28 cellular contexts compared by ENCODE assay signal in the genomic region with DNA sequence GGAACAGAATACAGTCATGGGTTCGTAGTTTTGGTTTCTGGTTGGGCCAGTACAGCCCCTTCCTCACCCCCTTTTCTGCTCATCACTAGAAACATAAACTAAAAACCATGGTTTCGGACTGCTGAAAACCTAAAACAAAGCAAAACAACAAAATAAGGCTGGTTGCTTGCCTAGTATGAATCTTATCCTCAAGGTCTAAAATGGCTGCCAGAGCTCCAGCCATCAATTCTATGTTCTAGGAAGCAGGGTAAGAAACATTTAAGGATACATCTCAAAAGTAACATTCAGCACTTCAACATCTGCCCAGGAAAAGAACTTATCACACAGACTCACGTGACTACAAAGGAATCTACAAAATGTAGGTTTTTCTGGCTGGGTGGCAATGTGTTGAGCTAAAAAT.
"Had no signal": no experiment of that assay in that cellular context is flagged by ENCODE, and none has a peak within 500 bp of the region (broad histone marks: within the 10 kb centered on the region; RNA-seq: fewer than 3 reads in every experiment).

No MANE protein-coding gene starts in this region.

- H3K27me3 ChIP-seq: neutrophil, pancreas, right lobe of liver, sigmoid colon, suprapubic skin, testis, tibial artery, transverse colon, upper lobe of left lung, vagina had no signal

- H3K9me3 Mint-ChIP-seq: nephron had no signal

- FAIRE-seq: pancreas, small intestine, urothelium cell line had no signal

- DNase-seq: naive thymus-derived CD4-positive, alpha-beta T cell; natural killer cell; nucleus accumbens; pancreas; retina; right cardiac atrium; right lobe of liver; sigmoid colon; small intestine; stimulated activated CD4-positive, alpha-beta T cell treated with anti-CD3 and anti-CD28 coated beads, Interleukin-15, amount 100 ng/mL, for 24 hours; stimulated activated CD4-positive, alpha-beta T cell treated with anti-CD3 and anti-CD28 coated beads, Interleukin-4, amount 100 ng/mL, for 1 hour; stimulated activated CD4-positive, alpha-beta T cell treated with anti-CD3 and anti-CD28 coated beads, Interleukin-4, amount 100 ng/mL, for 4 hours; stimulated activated CD8-positive, alpha-beta memory T cell treated with anti-CD3 and anti-CD28 coated beads, Interleukin-4, amount 100 ng/mL, for 48 hours; stimulated activated naive CD4-positive, alpha-beta T cell; stimulated activated naive CD8-positive, alpha-beta T cell treated with anti-CD3 and anti-CD28 coated beads, Interleukin-15, amount 100 ng/mL, for 72 hours; stimulated activated naive CD8-positive, alpha-beta T cell treated with anti-CD3 and anti-CD28 coated beads, Interleukin-15, Interleukin-2, amounts not matched to agents 100 U/mL and 50 U/mL, for 24 hours; substantia nigra; testis; tibial artery; transverse colon; upper lobe of left lung had no signal

- ATAC-seq: naive thymus-derived CD4-positive, alpha-beta T cell; natural killer cell; pancreas; right cardiac atrium; right lobe of liver; stimulated activated memory B cell treated with anti-CD40 and anti-IgM and Interleukin-4, amounts not matched to agents 10 μg/mL and 1 μg/mL and 100 μg/mL, for 72 hours; stimulated activated naive CD8-positive, alpha-beta T cell treated with anti-CD3 and anti-CD28 coated beads, Interleukin-15, amount 100 ng/mL, for 72 hours; stimulated activated naive CD8-positive, alpha-beta T cell treated with anti-CD3 and anti-CD28 coated beads, Interleukin-15, Interleukin-2, amounts not matched to agents 100 U/mL and 50 U/mL, for 24 hours had no signal

- H3K9me3 ChIP-seq: neutrophil, pancreas, prostate gland, right lobe of liver, sigmoid colon, suprapubic skin, testis had no signal

- H3K4me1 Mint-ChIP-seq: nephron had no signal

- H3K4me3 ChIP-seq: pancreas, prostate gland, right lobe of liver, sigmoid colon, suprapubic skin, testis, tibial artery, transverse colon, upper lobe of left lung, vagina had no signal

- H3K27me3 Mint-ChIP-seq: stimulated activated memory B cell treated with anti-CD40 and anti-IgM and Interleukin-4, amounts not matched to agents 10 μg/mL and 1 μg/mL and 100 μg/mL, for 72 hours; stimulated activated naive CD8-positive, alpha-beta T cell treated with anti-CD3 and anti-CD28 coated beads, Interleukin-15, amount 100 ng/mL, for 72 hours had no signal

- H3K27ac Mint-ChIP-seq: naive thymus-derived CD4-positive, alpha-beta T cell; nephron; stimulated activated memory B cell treated with anti-CD40 and anti-IgM and Interleukin-4, amounts not matched to agents 10 μg/mL and 1 μg/mL and 100 μg/mL, for 72 hours; stimulated activated naive CD8-positive, alpha-beta T cell treated with anti-CD3 and anti-CD28 coated beads, Interleukin-15, amount 100 ng/mL, for 72 hours had no signal

- H3K27ac ChIP-seq: pancreas, prostate gland, right lobe of liver, sigmoid colon, suprapubic skin, testis, tibial artery, transverse colon, upper lobe of left lung, vagina had no signal

- H3K4me3 Mint-ChIP-seq: naive thymus-derived CD4-positive, alpha-beta T cell; natural killer cell; nephron; stimulated activated memory B cell treated with anti-CD40 and anti-IgM and Interleukin-4, amounts not matched to agents 10 μg/mL and 1 μg/mL and 100 μg/mL, for 72 hours; stimulated activated naive CD8-positive, alpha-beta T cell treated with anti-CD3 and anti-CD28 coated beads, Interleukin-15, amount 100 ng/mL, for 72 hours had no signal

- H3K4me1 ChIP-seq: prostate gland, suprapubic skin, testis had no signal

- H3K36me3 ChIP-seq: neutrophil, pancreas, prostate gland, right lobe of liver, sigmoid colon, suprapubic skin, tibial artery, transverse colon, upper lobe of left lung, vagina had no signal
